32 cellular contexts compared by ENCODE assay signal in genomic region chr3:54320376-54320775, GRCh38.
"Had no signal": no experiment of that assay in that cellular context is flagged by ENCODE, and none has a peak within 500 bp of the region (broad histone marks: within the 10 kb centered on the region; RNA-seq: fewer than 3 reads in every experiment).

No MANE protein-coding gene starts in this region.

- FAIRE-seq: endometrium, frontal cortex, pancreas, TTC549 had no signal

- H3K4me3 Mint-ChIP-seq: activated CD4-positive, alpha-beta T cell treated with anti-CD3 and anti-CD28 coated beads, Interleukin-2, amount 10 ng/mL, durations not matched to agents 7 days and 5 days; activated CD8-positive, alpha-beta memory T cell treated with anti-CD3 and anti-CD28 coated beads, Interleukin-2, amount 10 ng/mL, durations not matched to agents 7 days and 5 days; activated CD8-positive, alpha-beta T cell treated with anti-CD3 and anti-CD28 coated beads for 36 hours; activated naive CD8-positive, alpha-beta T cell treated with anti-CD3 and anti-CD28 coated beads, Interleukin-2, amount 50 U/mL, for 24 hours; activated T-helper 1 cell treated with anti-CD3 and anti-CD28 coated beads, Interleukin-12 subunit alpha, Interleukin-12 subunit beta, Interleukin-2, Interleukin-4 antibody, amounts not matched to agents 30 ng/mL and 10 ng/mL and 1 ng/mL, durations not matched to agents 14 hours and 24 hours and 36 hours; dendritic cell treated with granulocyte-macrophage colony-stimulating factor and Interleukin-4, amounts not matched to agents 40 ng/mL and 50 ng/mL, for 4 days; immature natural killer cell; mesothelial cell of epicardium; nephron progenitor cell had no signal

- H3K27me3 Mint-ChIP-seq: activated CD4-positive, alpha-beta T cell treated with anti-CD3 and anti-CD28 coated beads, Interleukin-2, amount 10 ng/mL, durations not matched to agents 7 days and 5 days; activated CD8-positive, alpha-beta memory T cell treated with anti-CD3 and anti-CD28 coated beads, Interleukin-2, amount 10 ng/mL, durations not matched to agents 7 days and 5 days; activated CD8-positive, alpha-beta T cell treated with anti-CD3 and anti-CD28 coated beads for 36 hours; dendritic cell treated with granulocyte-macrophage colony-stimulating factor and Interleukin-4, amounts not matched to agents 40 ng/mL and 50 ng/mL, for 4 days had no signal

- H3K9me3 ChIP-seq: body of pancreas, left lung, pancreas, psoas muscle, thyroid gland, upper lobe of right lung had no signal

- H3K36me3 ChIP-seq: left lung, pancreas, thyroid gland, upper lobe of right lung, WERI-Rb-1 had no signal

- H3K27ac ChIP-seq: body of pancreas, hepatocyte, left lung, pancreas, psoas muscle, thyroid gland, upper lobe of right lung, WERI-Rb-1 had no signal

- H3K27me3 ChIP-seq: body of pancreas, hepatocyte, left lung, pancreas, thyroid gland, upper lobe of right lung had no signal

- DNase-seq: activated CD4-positive, alpha-beta T cell treated with anti-CD3 and anti-CD28 coated beads, Interleukin-2, amount 10 ng/mL, durations not matched to agents 7 days and 5 days; activated CD4-positive, CD25-positive, alpha-beta regulatory T cell treated with anti-CD3 and anti-CD28 coated beads, Interleukin-2, amount 50 U/mL, for 72 hours; activated CD8-positive, alpha-beta memory T cell treated with anti-CD3 and anti-CD28 coated beads, Interleukin-2, amount 10 ng/mL, durations not matched to agents 7 days and 5 days; activated CD8-positive, alpha-beta T cell treated with anti-CD3 and anti-CD28 coated beads for 36 hours; activated gamma-delta T cell; activated naive CD4-positive, alpha-beta T cell treated with anti-CD3 and anti-CD28 coated beads, Interleukin-2, amount 50 U/mL, for 16 hours; activated naive CD8-positive, alpha-beta T cell treated with anti-CD3 and anti-CD28 coated beads, Interleukin-2, amount 50 U/mL, for 24 hours; activated T-cell treated with anti-CD3 and anti-CD28 coated beads for 4 hours; anterior cingulate cortex; body of pancreas; caudate nucleus; effector CD4-positive, alpha-beta T cell; glutamatergic neuron; immature natural killer cell; left lung; nephron progenitor cell; pancreas; psoas muscle; right cardiac atrium; stimulated activated CD4-positive, alpha-beta T cell treated with anti-CD3 and anti-CD28 coated beads, Interleukin-12 subunit alpha, Interleukin-12 subunit beta, amount 100 ng/mL, for 4 hours; stimulated activated CD4-positive, alpha-beta T cell treated with anti-CD3 and anti-CD28 coated beads, Interleukin-4, amount 100 ng/mL, for 4 hours; stimulated activated naive CD8-positive, alpha-beta T cell treated with anti-CD3 and anti-CD28 coated beads, Interleukin-15, Interleukin-2, amounts not matched to agents 100 U/mL and 50 U/mL, for 24 hours; thyroid gland; upper lobe of right lung; WERI-Rb-1 had no signal

- H3K27ac Mint-ChIP-seq: activated CD4-positive, alpha-beta T cell treated with anti-CD3 and anti-CD28 coated beads, Interleukin-2, amount 10 ng/mL, durations not matched to agents 7 days and 5 days; activated CD8-positive, alpha-beta memory T cell treated with anti-CD3 and anti-CD28 coated beads, Interleukin-2, amount 10 ng/mL, durations not matched to agents 7 days and 5 days; activated CD8-positive, alpha-beta T cell treated with anti-CD3 and anti-CD28 coated beads for 36 hours; activated naive CD8-positive, alpha-beta T cell treated with anti-CD3 and anti-CD28 coated beads, Interleukin-2, amount 50 U/mL, for 24 hours; activated T-helper 1 cell treated with anti-CD3 and anti-CD28 coated beads, Interleukin-12 subunit alpha, Interleukin-12 subunit beta, Interleukin-2, Interleukin-4 antibody, amounts not matched to agents 30 ng/mL and 10 ng/mL and 1 ng/mL, durations not matched to agents 14 hours and 24 hours and 36 hours; dendritic cell treated with granulocyte-macrophage colony-stimulating factor and Interleukin-4, amounts not matched to agents 40 ng/mL and 50 ng/mL, for 4 days; immature natural killer cell; mesothelial cell of epicardium; nephron progenitor cell had no signal

- H3K4me1 Mint-ChIP-seq: activated CD4-positive, alpha-beta T cell treated with anti-CD3 and anti-CD28 coated beads, Interleukin-2, amount 10 ng/mL, durations not matched to agents 7 days and 5 days; activated CD8-positive, alpha-beta memory T cell treated with anti-CD3 and anti-CD28 coated beads, Interleukin-2, amount 10 ng/mL, durations not matched to agents 7 days and 5 days; activated naive CD8-positive, alpha-beta T cell treated with anti-CD3 and anti-CD28 coated beads, Interleukin-2, amount 50 U/mL, for 24 hours; immature natural killer cell had no signal

- H3K9me3 Mint-ChIP-seq: activated CD4-positive, alpha-beta T cell treated with anti-CD3 and anti-CD28 coated beads, Interleukin-2, amount 10 ng/mL, durations not matched to agents 7 days and 5 days; activated CD8-positive, alpha-beta T cell treated with anti-CD3 and anti-CD28 coated beads for 36 hours; activated naive CD8-positive, alpha-beta T cell treated with anti-CD3 and anti-CD28 coated beads, Interleukin-2, amount 50 U/mL, for 24 hours; activated T-helper 1 cell treated with anti-CD3 and anti-CD28 coated beads, Interleukin-12 subunit alpha, Interleukin-12 subunit beta, Interleukin-2, Interleukin-4 antibody, amounts not matched to agents 30 ng/mL and 10 ng/mL and 1 ng/mL, durations not matched to agents 14 hours and 24 hours and 36 hours; dendritic cell treated with granulocyte-macrophage colony-stimulating factor and Interleukin-4, amounts not matched to agents 40 ng/mL and 50 ng/mL, for 4 days; mesothelial cell of epicardium had no signal

- ATAC-seq: activated CD8-positive, alpha-beta memory T cell treated with anti-CD3 and anti-CD28 coated beads, Interleukin-2, amount 10 ng/mL, durations not matched to agents 7 days and 5 days; activated CD8-positive, alpha-beta T cell treated with anti-CD3 and anti-CD28 coated beads for 36 hours; activated naive CD8-positive, alpha-beta T cell treated with anti-CD3 and anti-CD28 coated beads, Interleukin-2, amount 50 U/mL, for 24 hours; body of pancreas; left lung; pancreas; psoas muscle; right cardiac atrium; stimulated activated naive CD8-positive, alpha-beta T cell treated with anti-CD3 and anti-CD28 coated beads, Interleukin-15, Interleukin-2, amounts not matched to agents 100 U/mL and 50 U/mL, for 24 hours; upper lobe of right lung had no signal

- H3K4me3 ChIP-seq: body of pancreas, hepatocyte, left lung, pancreas, psoas muscle, thyroid gland, upper lobe of right lung had no signal

- H3K36me3 Mint-ChIP-seq: activated CD8-positive, alpha-beta memory T cell treated with anti-CD3 and anti-CD28 coated beads, Interleukin-2, amount 10 ng/mL, durations not matched to agents 7 days and 5 days; immature natural killer cell; mesothelial cell of epicardium had no signal

- H3K4me1 ChIP-seq: left lung, psoas muscle, upper lobe of right lung had no signal
